ENCODE assay signal across 19 cellular contexts in genomic region chr22:19098157-19098556, GRCh38. TPM values are rescaled to one million over a fixed set of nuclear protein-coding genes. Genes with fewer than 3 reads are reported as not detected.
A peak's percentile ranks its signal among the peaks of the same experiment; 100 is the strongest.
DNase-seq lines count a peak whose midpoint lies in the region; ATAC-seq and TF ChIP-seq lines count a peak whose summit lies in the region.
"Had no signal": no experiment of that assay in that cellular context is flagged by ENCODE, and none has a peak within 500 bp of the region (broad histone marks: within the 10 kb centered on the region; RNA-seq: fewer than 3 reads in every experiment).

No MANE protein-coding gene starts in this region.

- H3K36me3 ChIP-seq in CD4-positive, CD25-positive, alpha-beta regulatory T cell (ENCODE audit: control insufficient read depth, insufficient read depth, low read length), result peaks cover 22% of the 10 kb centered on the region

- H3K4me3 Mint-ChIP-seq in CD4-positive, CD25-positive, alpha-beta regulatory T cell, result no peak overlapping the region
- H3K4me3 Mint-ChIP-seq in HFFc6, result no peak overlapping the region
- H3K4me3 Mint-ChIP-seq in dendritic cell treated with granulocyte-macrophage colony-stimulating factor and Interleukin-4, amounts not matched to agents 40 ng/mL and 50 ng/mL, for 4 days, result no peak overlapping the region
- no peak overlapping the region for H3K4me3 Mint-ChIP-seq in neural crest cell
- H3K4me3 Mint-ChIP-seq: activated naive CD4-positive, alpha-beta T cell treated with anti-CD3 and anti-CD28 coated beads, Interleukin-2, amount 50 U/mL, for 24 hours had no signal

- DNase-seq in CD4-positive, CD25-positive, alpha-beta regulatory T cell, result no peak
- DNase-seq in HFFc6, result no peak
- no peak for DNase-seq in neural crest cell (ENCODE audit: low read depth, low spot score)
- no peak for DNase-seq in NCI-H526 treated with DMSO at 0.1 percent for 48 hours (lab: John Stamatoyannopoulos, UW)
- DNase-seq in NCI-H2029 (lab: John Stamatoyannopoulos, UW), result no peak
- DNase-seq in NCI-H1694 (lab: John Stamatoyannopoulos, UW), result no peak
- DNase-seq: AML-193; effector CD8-positive, alpha-beta T cell; NCI-H2029 treated with DMSO at 0.1 percent for 48 hours; NCI-H510A treated with DMSO at 0.1 percent for 48 hours; occipital lobe; OCI-M1; T1000 had no signal

- no peaks in the 10 kb centered on the region for H3K9me3 ChIP-seq in CD4-positive, CD25-positive, alpha-beta regulatory T cell (ENCODE audit: control insufficient read depth in 2 of 2, low read length in 2 of 2)

- no peaks in the 10 kb centered on the region for H3K9me3 Mint-ChIP-seq in CD4-positive, CD25-positive, alpha-beta regulatory T cell
- H3K9me3 Mint-ChIP-seq in HFFc6 (no peaks in the 10 kb centered on the region), neural crest cell (no peaks in the 10 kb centered on the region)
- H3K9me3 Mint-ChIP-seq in dendritic cell treated with granulocyte-macrophage colony-stimulating factor and Interleukin-4, amounts not matched to agents 40 ng/mL and 50 ng/mL, for 4 days, result no peaks in the 10 kb centered on the region
- H3K9me3 Mint-ChIP-seq: activated naive CD4-positive, alpha-beta T cell treated with anti-CD3 and anti-CD28 coated beads, Interleukin-2, amount 50 U/mL, for 24 hours had no signal

- H3K27ac ChIP-seq in CD4-positive, CD25-positive, alpha-beta regulatory T cell (ENCODE audit: insufficient read depth, low read length, poor library complexity, severe bottlenecking), result no peak overlapping the region
- H3K27ac ChIP-seq: SK-N-MC had no signal

- H3K4me1 ChIP-seq in CD4-positive, CD25-positive, alpha-beta regulatory T cell (ENCODE audit: control insufficient read depth, insufficient read depth, low read length, poor library complexity, severe bottlenecking), result peaks cover 3% of the 10 kb centered on the region

- no peaks in the 10 kb centered on the region for H3K27me3 ChIP-seq in CD4-positive, CD25-positive, alpha-beta regulatory T cell (ENCODE audit: control insufficient read depth, insufficient read depth, low read length)

- no peak for ATAC-seq in CD4-positive, CD25-positive, alpha-beta regulatory T cell (ENCODE audit: low read depth in 2 of 2)
- ATAC-seq in HG03342 (IDR thresholded peaks at IDR 0.05; ENCODE audit: unreplicated experiment), result no peak

- TF ChIP-seq CTCF in HFFc6 (IDR thresholded peaks at IDR 0.05) (no peak), neural crest cell (conservative IDR thresholded peaks at IDR 0.05) (no peak)

- H3K27me3 Mint-ChIP-seq in CD4-positive, CD25-positive, alpha-beta regulatory T cell, result no peaks in the 10 kb centered on the region
- H3K27me3 Mint-ChIP-seq in HFFc6 (ENCODE audit: insufficient read depth) (no peaks in the 10 kb centered on the region; the same call in 1 of the 2 replicates), neural crest cell (ENCODE audit: low read depth) (no peaks in the 10 kb centered on the region)
- no peaks in the 10 kb centered on the region for H3K27me3 Mint-ChIP-seq in dendritic cell treated with granulocyte-macrophage colony-stimulating factor and Interleukin-4, amounts not matched to agents 40 ng/mL and 50 ng/mL, for 4 days
- H3K27me3 Mint-ChIP-seq: activated naive CD4-positive, alpha-beta T cell treated with anti-CD3 and anti-CD28 coated beads, Interleukin-2, amount 50 U/mL, for 24 hours had no signal

- peak overlapping the region in 2 of 3 donors; percentile 71 to 85 for H3K27ac Mint-ChIP-seq in CD4-positive, CD25-positive, alpha-beta regulatory T cell
- H3K27ac Mint-ChIP-seq in HFFc6 (peak overlapping the region; percentile 27; the same call in 1 of the 2 replicates), neural crest cell (ENCODE audit: unreplicated experiment) (peak overlapping the region; percentile 39)
- peak overlapping the region; percentile 71 for H3K27ac Mint-ChIP-seq in dendritic cell treated with granulocyte-macrophage colony-stimulating factor and Interleukin-4, amounts not matched to agents 40 ng/mL and 50 ng/mL, for 4 days
- H3K27ac Mint-ChIP-seq: activated naive CD4-positive, alpha-beta T cell treated with anti-CD3 and anti-CD28 coated beads, Interleukin-2, amount 50 U/mL, for 24 hours had no signal

- no peak overlapping the region for H3K4me3 ChIP-seq in CD4-positive, CD25-positive, alpha-beta regulatory T cell (ENCODE audit: low read depth, low read length)
- H3K4me3 ChIP-seq: SK-N-MC, skin epidermis had no signal

- peaks cover 13% of the 10 kb centered on the region for H3K36me3 Mint-ChIP-seq in CD4-positive, CD25-positive, alpha-beta regulatory T cell
- H3K36me3 Mint-ChIP-seq in HFFc6 (ENCODE audit: low read depth), result no peaks in the 10 kb centered on the region; the same call in 1 of the 2 replicates
- H3K36me3 Mint-ChIP-seq in dendritic cell treated with granulocyte-macrophage colony-stimulating factor and Interleukin-4, amounts not matched to agents 40 ng/mL and 50 ng/mL, for 4 days (ENCODE audit: low read depth), result peaks cover 18% of the 10 kb centered on the region
- peaks cover 8% of the 10 kb centered on the region for H3K36me3 Mint-ChIP-seq in neural crest cell (ENCODE audit: low read depth)
- H3K36me3 Mint-ChIP-seq: activated naive CD4-positive, alpha-beta T cell treated with anti-CD3 and anti-CD28 coated beads, Interleukin-2, amount 50 U/mL, for 24 hours had no signal

- H3K4me1 Mint-ChIP-seq in CD4-positive, CD25-positive, alpha-beta regulatory T cell, result peaks cover 4 to 62% (median 33%) of the 10 kb centered on the region in 4 donors
- H3K4me1 Mint-ChIP-seq in HFFc6 (ENCODE audit: low read depth), result peaks cover 11% of the 10 kb centered on the region
- H3K4me1 Mint-ChIP-seq in dendritic cell treated with granulocyte-macrophage colony-stimulating factor and Interleukin-4, amounts not matched to agents 40 ng/mL and 50 ng/mL, for 4 days (ENCODE audit: low read depth), result peaks cover 22% of the 10 kb centered on the region
- H3K4me1 Mint-ChIP-seq in neural crest cell, result peaks cover 16% of the 10 kb centered on the region

- intact Hi-C loops in dendritic cell treated with granulocyte-macrophage colony-stimulating factor and Interleukin-4, amounts not matched to agents 40 ng/mL and 50 ng/mL, for 4 days (cut with micrococcal nuclease), result no loop called here

RNA-seq across cellular contexts. Expression of gene DGCR2, which starts 24.1 kb away (rescaled TPM):
- 58.4 TPM for total RNA-seq in CD4-positive, CD25-positive, alpha-beta regulatory T cell
- 10 to 100 TPM; 51.8 to 75.2 (median 57.2) TPM for polyA plus RNA-seq in CD4-positive, CD25-positive, alpha-beta regulatory T cell
- 10 to 100 TPM; 46.1 to 57.9 (median 53.7) TPM for total RNA-seq in HFFc6 (2021; fragmentation: NEBNext Ultra II Directional; extraction: Animal tissue kit (Norgen Biotek cat#: 25700))
- total RNA-seq in neural crest cell, result 83.6 and 91.6 TPM in 2 replicates

RNA-seq across cellular contexts. Expression of gene TSSK2, which starts 33.0 kb away (rescaled TPM):
- not detected for total RNA-seq in CD4-positive, CD25-positive, alpha-beta regulatory T cell
- not detected for polyA plus RNA-seq in CD4-positive, CD25-positive, alpha-beta regulatory T cell
- not detected for total RNA-seq in HFFc6 (2021; fragmentation: NEBNext Ultra II Directional; extraction: Animal tissue kit (Norgen Biotek cat#: 25700))
- not detected in 2 replicates for total RNA-seq in neural crest cell
- total RNA-seq: occipital lobe had no signal

RNA-seq across cellular contexts. Expression of gene ESS2, which starts 46.3 kb away (rescaled TPM):
- 47.3 TPM for total RNA-seq in CD4-positive, CD25-positive, alpha-beta regulatory T cell
- polyA plus RNA-seq in CD4-positive, CD25-positive, alpha-beta regulatory T cell, result 10 to 100 TPM in 3 of 4 donors, 1 to 10 TPM in 1; 10.0 to 12.5 (median 11.2) TPM
- 10 to 100 TPM; 16.6 to 19.2 (median 17.6) TPM for total RNA-seq in HFFc6 (2021; fragmentation: NEBNext Ultra II Directional; extraction: Animal tissue kit (Norgen Biotek cat#: 25700))
- 22.7 and 23.5 TPM in 2 replicates for total RNA-seq in neural crest cell

RNA-seq across cellular contexts. Expression of gene GSC2, which starts 51.9 kb away (rescaled TPM):
- not detected for total RNA-seq in CD4-positive, CD25-positive, alpha-beta regulatory T cell
- not detected for polyA plus RNA-seq in CD4-positive, CD25-positive, alpha-beta regulatory T cell
- total RNA-seq in HFFc6 (2021; fragmentation: NEBNext Ultra II Directional; extraction: Animal tissue kit (Norgen Biotek cat#: 25700)), result not detected
- total RNA-seq in neural crest cell, result not detected in 2 replicates
- total RNA-seq: occipital lobe had no signal
- polyA plus RNA-seq: thymus had no signal

Comparison
In these comparisons a context has a peak if more than half of its experiments do, and no peak if none do; other contexts are left out.
1. H3K27ac Mint-ChIP-seq: peak in every context shown above with its lines; median percentile 78 in CD4-positive, CD25-positive, alpha-beta regulatory T cell; 71 in dendritic cell treated with granulocyte-macrophage colony-stimulating factor and Interleukin-4, amounts not matched to agents 40 ng/mL and 50 ng/mL, for 4 days; 39 in neural crest cell; 27 in HFFc6.